In genomic region chr18:27061488-27062095, GRCh38 we compare ENCODE assay signal across 24 cellular contexts.
DNase-seq lines count a peak whose midpoint lies in the region; ATAC-seq, FAIRE-seq and TF ChIP-seq lines count a peak whose summit lies in the region.
"Had no signal": no experiment of that assay in that cellular context is flagged by ENCODE, and none has a peak within 500 bp of the region (broad histone marks: within the 10 kb centered on the region; RNA-seq: fewer than 3 reads in every experiment).

No MANE protein-coding gene starts in this region.

- no peak overlapping the region for H4K8ac ChIP-seq in trophoblast cell (ENCODE audit: low read depth, low read length)

- no peaks in the 10 kb centered on the region for H4K20me1 ChIP-seq in HepG2 (ENCODE audit: insufficient read depth, low read length)
- H4K20me1 ChIP-seq: BLaER1 had no signal

- H3K4me3 ChIP-seq in HepG2 (replicated peaks in 1 of 3; ENCODE audit: insufficient read depth in 1 of 3, low read depth in 2 of 3, low read length in 3 of 3) (no peak overlapping the region), right lobe of liver (no peak overlapping the region), trophoblast cell (ENCODE audit: low read depth, low read length) (no peak overlapping the region)
- H3K4me3 ChIP-seq: BLaER1, GM12878 had no signal

- no peak overlapping the region for H3K4ac ChIP-seq in trophoblast cell (ENCODE audit: low read depth, low read length)

- no peak overlapping the region for H3K23ac ChIP-seq in trophoblast cell (ENCODE audit: low read length)

- peak; percentile 74 for ATAC-seq in HepG2
- ATAC-seq in right lobe of liver = no peak
- no peak for ATAC-seq in GM21423 (IDR thresholded peaks at IDR 0.05; ENCODE audit: unreplicated experiment)
- ATAC-seq: GM12878 had no signal

- H4K12ac ChIP-seq in trophoblast cell (ENCODE audit: low read depth, low read length) = no peak overlapping the region

- H3K36me3 ChIP-seq in HepG2 (replicated peaks in 1 of 2; ENCODE audit: control insufficient read depth in 1 of 2, insufficient read depth in 2 of 2, low read length in 2 of 2) = no peaks in the 10 kb centered on the region
- H3K36me3 ChIP-seq in right lobe of liver = no peaks in the 10 kb centered on the region
- H3K36me3 ChIP-seq in trophoblast cell (ENCODE audit: control insufficient read depth in 1 of 2, insufficient read depth in 2 of 2, low read length in 2 of 2) = no peaks in the 10 kb centered on the region
- H3K36me3 ChIP-seq: BE2C, BLaER1 had no signal

- FAIRE-seq in HepG2 (lab: Jason Lieb, UNC) = peak; percentile 68
- FAIRE-seq: A204.1, D721Med, GM12878, GM12892, GM18507 had no signal

- CTCF ChIA-PET in HepG2 (lab: Yijun Ruan, JAX; ENCODE audit: low intra/inter-chr PET ratio, low total read pairs) = no interaction called here

- no peak overlapping the region for H3K4me2 ChIP-seq in HepG2 (ENCODE audit: low read depth, low read length)
- H3K4me2 ChIP-seq in trophoblast cell (ENCODE audit: low read length) = no peak overlapping the region
- H3K4me2 ChIP-seq: BLaER1 had no signal

- no peak overlapping the region for H3K18ac ChIP-seq in trophoblast cell (ENCODE audit: low read length)

- POLR2A ChIA-PET in HepG2 (lab: Yijun Ruan, JAX) = no interaction called here

- H3K4me1 ChIP-seq in HepG2 (ENCODE audit: insufficient read depth, low read length) = peaks cover 34% of the 10 kb centered on the region
- H3K4me1 ChIP-seq in right lobe of liver = peaks cover 0 to 14% (median 4%) of the 10 kb centered on the region in 4 donors
- H3K4me1 ChIP-seq in trophoblast cell (ENCODE audit: control insufficient read depth in 1 of 2, insufficient read depth in 2 of 2, low read length in 2 of 2) = no peaks in the 10 kb centered on the region
- H3K4me1 ChIP-seq: BE2C, BLaER1 had no signal

- 20% methylated on average over 4 of the region's 7 CpGs for WGBS in HepG2 (ENCODE audit: low lambda C conversion rate)
- 90% methylated on average over 4 of the region's 7 CpGs for WGBS in right lobe of liver (ENCODE audit: insufficient coverage, low coverage, low lambda C conversion rate, missing lambda C conversion rate)
- no CpG with 5 or more reads among the region's 7 CpGs for WGBS in trophoblast cell (ENCODE audit: extremely low coverage, insufficient coverage, insufficient read length)

- H2AFZ ChIP-seq in HepG2 (ENCODE audit: low read length) (no peak overlapping the region), trophoblast cell (ENCODE audit: insufficient read depth, low read length, poor library complexity) (no peak overlapping the region)

- in situ Hi-C loops in HepG2 (cut with HindIII; ENCODE audit: extremely low pct_ligation_motif_present, low pct_unique_long_range_greater_than_20kb) = no loop called here

- intact Hi-C loops in HepG2 (cut with micrococcal nuclease; ENCODE audit: unreplicated experiment) = loop anchor here (2.0 kb wide), 1 partner anchor 81 kb away; no protein-coding TSS in a partner anchor
- intact Hi-C loops in right lobe of liver (cut with DNase I) = no loop called here

- no TSS peak for BruUV-seq in HepG2 (replicated peaks; lab: Mats Ljungman, UMichigan)

- TF ChIP-seq CTCF in HepG2 (CRISPR knock-in tag; IDR thresholded peaks at IDR 0.05) = no peak
- no peak for TF ChIP-seq CTCF in right lobe of liver (IDR thresholded peaks at IDR 0.05)

- no peak overlapping the region for H3K14ac ChIP-seq in trophoblast cell (ENCODE audit: low read length)

- H2BK120ac ChIP-seq in trophoblast cell (ENCODE audit: insufficient read depth, low read length, poor library complexity) = no peak overlapping the region

- H3K79me2 ChIP-seq in HepG2 (ENCODE audit: insufficient read depth, low read length) (no peaks in the 10 kb centered on the region), trophoblast cell (ENCODE audit: control insufficient read depth, insufficient read depth, low read length, poor library complexity) (no peaks in the 10 kb centered on the region)

- TF ChIP-seq RAD21 in HepG2 (CRISPR knock-in tag; IDR thresholded peaks at IDR 0.05) = no peak

- no peak overlapping the region for H2BK5ac ChIP-seq in trophoblast cell (ENCODE audit: low read depth, low read length, poor library complexity)

- no peaks in the 10 kb centered on the region for H3K27me3 ChIP-seq in HepG2 (ENCODE audit: control insufficient read depth in 1 of 2, insufficient read depth in 2 of 2, low read length in 2 of 2)
- H3K27me3 ChIP-seq in right lobe of liver = no peaks in the 10 kb centered on the region
- no peaks in the 10 kb centered on the region for H3K27me3 ChIP-seq in trophoblast cell (ENCODE audit: insufficient read depth, low read length)
- H3K27me3 ChIP-seq: BE2C, BLaER1 had no signal

- DNase-seq in HepG2 (ENCODE audit: low spot score) = peak; percentile 93
- no peak for DNase-seq in right lobe of liver
- peak; percentile 4 for DNase-seq in HuH-7 (ENCODE audit: low spot score)
- peak; percentile 72 to 92 for DNase-seq in trophoblast cell
- no peak for DNase-seq in medulla oblongata (ENCODE audit: extremely low spot score)
- DNase-seq: ACHN; BE2C; C1 segment of cervical spinal cord; Calu3; CD4-positive, alpha-beta memory T cell; CD4-positive, CD25-positive, alpha-beta regulatory T cell; CD8-positive, alpha-beta memory T cell; COR-L47; DMS79 treated with DMSO at 0.1 percent for 48 hours; EL; GDM1 had no signal

- TF ChIP-seq EP300 in HepG2 (IDR thresholded peaks at IDR 0.05; ENCODE audit: low read depth in 2 of 2, low read length in 2 of 2) (peak; percentile 58 to 65; a peak in 2 of 4 replicates), HepG2 (CRISPR knock-in tag; IDR thresholded peaks at IDR 0.05; ENCODE audit: borderline replicate concordance) (peak; percentile 37; the same call in 1 of the 2 replicates)

- TF ChIP-seq POLR2A in HepG2 (IDR thresholded peaks at IDR 0.05; ENCODE audit: insufficient read depth in 1 of 2, low read depth in 2 of 2, low read length in 2 of 2) (no peak), right lobe of liver (IDR thresholded peaks at IDR 0.05) (no peak)

- H3K79me1 ChIP-seq in trophoblast cell (ENCODE audit: low read length) = no peaks in the 10 kb centered on the region

- H4K91ac ChIP-seq in trophoblast cell (ENCODE audit: low read depth, low read length) = no peak overlapping the region

- no peak overlapping the region for H3K9ac ChIP-seq in HepG2 (ENCODE audit: insufficient read depth, low read depth, low read length)
- H3K9ac ChIP-seq in trophoblast cell (ENCODE audit: low read length) = peak overlapping the region; percentile 29
- H3K9ac ChIP-seq: BLaER1 had no signal

- no peak overlapping the region for H2AK5ac ChIP-seq in trophoblast cell (ENCODE audit: low read length)

- H3K9me3 ChIP-seq in HepG2 (ENCODE audit: low read length) (no peaks in the 10 kb centered on the region), right lobe of liver (no peaks in the 10 kb centered on the region), trophoblast cell (ENCODE audit: insufficient read depth, low read depth, low read length) (no peaks in the 10 kb centered on the region)
- H3K9me3 ChIP-seq: BE2C, BLaER1 had no signal

- no peak overlapping the region for H2BK12ac ChIP-seq in trophoblast cell (ENCODE audit: low read length)

- H3K27ac ChIP-seq in HepG2 (ENCODE audit: extremely low read length, insufficient read depth, low read length) = peak overlapping the region; percentile 6
- H3K27ac ChIP-seq in right lobe of liver = no peak overlapping the region
- no peak overlapping the region for H3K27ac ChIP-seq in trophoblast cell (ENCODE audit: low read depth, low read length)
- H3K27ac ChIP-seq: 22Rv1, BLaER1 had no signal

TF ChIP-seq in HepG2, 621 proteins besides CTCF, POLR2A, EP300 and RAD21 (continues in another document):
- TF ChIP-seq CAMTA2 (CRISPR knock-in tag; IDR thresholded peaks at IDR 0.05; ENCODE audit: borderline replicate concordance) (no peak), ZFP36 (IDR thresholded peaks at IDR 0.05; ENCODE audit: borderline replicate concordance, low read depth, low read length, partially characterized antibody) (no peak), NCOA2 (CRISPR knock-in tag; IDR thresholded peaks at IDR 0.05) (peak; percentile 86), TBX3 (IDR thresholded peaks at IDR 0.05; ENCODE audit: borderline replicate concordance) (0 out of 2 replicates have a peak, but pooled peaks have one; percentile 15), EHMT2 (IDR thresholded peaks at IDR 0.05; ENCODE audit: borderline replicate concordance, low read depth, low read length) (0 out of 2 replicates have a peak, but pooled peaks have one; percentile 66), ZNF430 (CRISPR knock-in tag; IDR thresholded peaks at IDR 0.05) (no peak), KLF6 (CRISPR knock-in tag; IDR thresholded peaks at IDR 0.05) (no peak), ZFAT (CRISPR knock-in tag; conservative IDR thresholded peaks at IDR 0.05) (no peak)

Comparison
In these comparisons a context has a peak if more than half of its experiments do, and no peak if none do; other contexts are left out.
1. DNase-seq: peak in HepG2 (single experiment), HuH-7 (single experiment) and trophoblast cell (2 of 2); none in right lobe of liver (0 of 3) and medulla oblongata (single experiment).